In genomic region chr5:36876389-36876964, GRCh38 we compare ENCODE assay signal across 8 cellular contexts. TPM values are rescaled to one million over a fixed set of nuclear protein-coding genes. Genes with fewer than 3 reads are reported as not detected.
DNase-seq lines count a peak whose midpoint lies in the region; ATAC-seq and TF ChIP-seq lines count a peak whose summit lies in the region.

A gene with protein sequence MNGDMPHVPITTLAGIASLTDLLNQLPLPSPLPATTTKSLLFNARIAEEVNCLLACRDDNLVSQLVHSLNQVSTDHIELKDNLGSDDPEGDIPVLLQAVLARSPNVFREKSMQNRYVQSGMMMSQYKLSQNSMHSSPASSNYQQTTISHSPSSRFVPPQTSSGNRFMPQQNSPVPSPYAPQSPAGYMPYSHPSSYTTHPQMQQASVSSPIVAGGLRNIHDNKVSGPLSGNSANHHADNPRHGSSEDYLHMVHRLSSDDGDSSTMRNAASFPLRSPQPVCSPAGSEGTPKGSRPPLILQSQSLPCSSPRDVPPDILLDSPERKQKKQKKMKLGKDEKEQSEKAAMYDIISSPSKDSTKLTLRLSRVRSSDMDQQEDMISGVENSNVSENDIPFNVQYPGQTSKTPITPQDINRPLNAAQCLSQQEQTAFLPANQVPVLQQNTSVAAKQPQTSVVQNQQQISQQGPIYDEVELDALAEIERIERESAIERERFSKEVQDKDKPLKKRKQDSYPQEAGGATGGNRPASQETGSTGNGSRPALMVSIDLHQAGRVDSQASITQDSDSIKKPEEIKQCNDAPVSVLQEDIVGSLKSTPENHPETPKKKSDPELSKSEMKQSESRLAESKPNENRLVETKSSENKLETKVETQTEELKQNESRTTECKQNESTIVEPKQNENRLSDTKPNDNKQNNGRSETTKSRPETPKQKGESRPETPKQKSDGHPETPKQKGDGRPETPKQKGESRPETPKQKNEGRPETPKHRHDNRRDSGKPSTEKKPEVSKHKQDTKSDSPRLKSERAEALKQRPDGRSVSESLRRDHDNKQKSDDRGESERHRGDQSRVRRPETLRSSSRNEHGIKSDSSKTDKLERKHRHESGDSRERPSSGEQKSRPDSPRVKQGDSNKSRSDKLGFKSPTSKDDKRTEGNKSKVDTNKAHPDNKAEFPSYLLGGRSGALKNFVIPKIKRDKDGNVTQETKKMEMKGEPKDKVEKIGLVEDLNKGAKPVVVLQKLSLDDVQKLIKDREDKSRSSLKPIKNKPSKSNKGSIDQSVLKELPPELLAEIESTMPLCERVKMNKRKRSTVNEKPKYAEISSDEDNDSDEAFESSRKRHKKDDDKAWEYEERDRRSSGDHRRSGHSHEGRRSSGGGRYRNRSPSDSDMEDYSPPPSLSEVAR (N-terminal part only) (plus strand): TSS chr5:36876769. CDS start chr5:36953697, 76,928 bp downstream.

- H3K27me3 Mint-ChIP-seq in Caco-2 (ENCODE audit: insufficient read depth, unreplicated experiment), result no peaks in the 10 kb centered on the region
- no peaks in the 10 kb centered on the region for H3K27me3 Mint-ChIP-seq in mesothelial cell of epicardium (ENCODE audit: low read depth)

- H3K36me3 ChIP-seq in Caco-2 (ENCODE audit: control insufficient read depth, insufficient read depth, low read length), result no peaks in the 10 kb centered on the region
- H3K36me3 ChIP-seq in HUES48 (ENCODE audit: control insufficient read depth, insufficient read depth, low read length), result no peaks in the 10 kb centered on the region
- no peaks in the 10 kb centered on the region for H3K36me3 ChIP-seq in NT2/D1 (ENCODE audit: insufficient read depth, insufficient read length, low read length)

- DNase-seq in Caco-2, result peak; percentile 91 to 94
- DNase-seq in NT2/D1 (ENCODE audit: low read depth, low spot score), result no peak
- DNase-seq in activated CD8-positive, alpha-beta memory T cell treated with anti-CD3 and anti-CD28 coated beads, Interleukin-2, amount 50 U/mL, for 1 hour (ENCODE audit: extremely low read depth), result peak; percentile 84
- DNase-seq in mesothelial cell of epicardium (ENCODE audit: low spot score in 2 of 2, unreplicated experiment in 2 of 2), result peak; percentile 75 to 85
- peak; percentile 81 to 84 for DNase-seq in stimulated activated CD8-positive, alpha-beta memory T cell treated with anti-CD3 and anti-CD28 coated beads, Interleukin-15, amount 100 ng/mL, for 48 hours (ENCODE audit: low read depth in 2 of 2)

- H3K9me3 Mint-ChIP-seq in Caco-2 (ENCODE audit: unreplicated experiment) (no peaks in the 10 kb centered on the region), mesothelial cell of epicardium (no peaks in the 10 kb centered on the region)

- H3K4me3 Mint-ChIP-seq in Caco-2 (ENCODE audit: unreplicated experiment) (peak within 1 kb of the TSS; percentile 93), mesothelial cell of epicardium (peak within 1 kb of the TSS; percentile 83)

- intact Hi-C loops in Caco-2 (cut with micrococcal nuclease; ENCODE audit: unreplicated experiment), result loop anchor here (1.0 to 10.0 kb wide), 4 partner anchors 68 to 272 kb away; partner anchors contain the start of gene SLC1A3

- in situ Hi-C loops in endometrial microvascular endothelial cells (cut with HindIII; ENCODE audit: inconsistent ontology term, low pct_unique_long_range_greater_than_20kb, low sequenced_read_pairs), result no loop called here

- H3K9ac ChIP-seq in HUES48 (ENCODE audit: low read depth, low read length), result peak within 1 kb of the TSS; percentile 79
- peak within 1 kb of the TSS; percentile 94 for H3K9ac ChIP-seq in NT2/D1 (ENCODE audit: insufficient read length, low read depth)

- peaks cover 19% of the 10 kb centered on the region for H3K4me1 Mint-ChIP-seq in Caco-2 (ENCODE audit: low read depth, unreplicated experiment)
- peaks cover 44% of the 10 kb centered on the region for H3K4me1 Mint-ChIP-seq in mesothelial cell of epicardium

- peak; percentile 59 for ATAC-seq in GM21423 (IDR thresholded peaks at IDR 0.05; ENCODE audit: unreplicated experiment)

- peaks cover 16% of the 10 kb centered on the region for H3K36me3 Mint-ChIP-seq in Caco-2 (ENCODE audit: insufficient read depth, unreplicated experiment)
- H3K36me3 Mint-ChIP-seq in mesothelial cell of epicardium, result no peaks in the 10 kb centered on the region

- CTCF ChIA-PET in Caco-2 (lab: Charles Lee), result interaction anchor here (0.6 to 1.1 kb wide), 4 partner anchors 69 to 1661 kb away, joined by 3 to 5 read pairs (median 3); no protein-coding TSS in a partner anchor

- BruUV-seq in Caco-2 (replicated peaks; lab: Mats Ljungman, UMichigan), result no TSS peak

- H3K27ac ChIP-seq in HUES48 (ENCODE audit: low read depth, low read length), result peak within 1 kb of the TSS; percentile 98

- H3K27ac Mint-ChIP-seq in Caco-2 (ENCODE audit: unreplicated experiment) (peak within 1 kb of the TSS; percentile 95), mesothelial cell of epicardium (peak within 1 kb of the TSS; percentile 97)

- H3K27me3 ChIP-seq in Caco-2 (replicated peaks; ENCODE audit: control insufficient read depth, insufficient read depth, low read length), result no peaks in the 10 kb centered on the region
- H3K27me3 ChIP-seq in HUES48 (ENCODE audit: control insufficient read depth, insufficient read depth, low read length), result no peaks in the 10 kb centered on the region
- H3K27me3 ChIP-seq in NT2/D1 (ENCODE audit: insufficient read depth, insufficient read length), result no peaks in the 10 kb centered on the region

- no peaks in the 10 kb centered on the region for H3K9me3 ChIP-seq in Caco-2
- no peaks in the 10 kb centered on the region for H3K9me3 ChIP-seq in HUES48 (ENCODE audit: control insufficient read depth, insufficient read depth, low read length)
- H3K9me3 ChIP-seq in NT2/D1 (ENCODE audit: insufficient read depth, low read length), result no peaks in the 10 kb centered on the region

- H3K4me3 ChIP-seq in Caco-2 (ENCODE audit: low read depth, low read length) (peak within 1 kb of the TSS; percentile 52), HUES48 (ENCODE audit: low read depth, low read length) (peak within 1 kb of the TSS; percentile 99), NT2/D1 (ENCODE audit: insufficient read length, low read depth) (peak within 1 kb of the TSS; percentile 86)

- peaks cover 31% of the 10 kb centered on the region for H3K4me1 ChIP-seq in Caco-2
- H3K4me1 ChIP-seq in HUES48 (ENCODE audit: control insufficient read depth, insufficient read depth, low read length), result peaks cover 37% of the 10 kb centered on the region
- H3K4me1 ChIP-seq in NT2/D1 (ENCODE audit: insufficient read depth, insufficient read length), result no peaks in the 10 kb centered on the region

- no peak for TF ChIP-seq CTCF in Caco-2 (IDR thresholded peaks at IDR 0.05; ENCODE audit: insufficient read depth in 1 of 2, low read depth in 1 of 2, low read length in 1 of 2, severe bottlenecking in 1 of 2, unreplicated experiment in 1 of 2)
- no peak for TF ChIP-seq CTCF in mesothelial cell of epicardium (IDR thresholded peaks at IDR 0.05; ENCODE audit: unreplicated experiment)

- POLR2A ChIA-PET in Caco-2 (lab: Charles Lee), result interaction anchor here (0.6 kb wide), 1 partner anchor 136 kb away, joined by 4 read pairs; no protein-coding TSS in a partner anchor

RNA-seq across cellular contexts. Expression of the gene that starts here (rescaled TPM):
- total RNA-seq in Caco-2 (2022) (48.1 and 61.6 TPM in 2 replicates), endometrial microvascular endothelial cells (ENCODE audit: inconsistent ontology term) (22.5 TPM), mesothelial cell of epicardium (84.0 to 92.2 TPM (median 88.6 TPM) in 3 replicates)
